In the genomic region with DNA sequence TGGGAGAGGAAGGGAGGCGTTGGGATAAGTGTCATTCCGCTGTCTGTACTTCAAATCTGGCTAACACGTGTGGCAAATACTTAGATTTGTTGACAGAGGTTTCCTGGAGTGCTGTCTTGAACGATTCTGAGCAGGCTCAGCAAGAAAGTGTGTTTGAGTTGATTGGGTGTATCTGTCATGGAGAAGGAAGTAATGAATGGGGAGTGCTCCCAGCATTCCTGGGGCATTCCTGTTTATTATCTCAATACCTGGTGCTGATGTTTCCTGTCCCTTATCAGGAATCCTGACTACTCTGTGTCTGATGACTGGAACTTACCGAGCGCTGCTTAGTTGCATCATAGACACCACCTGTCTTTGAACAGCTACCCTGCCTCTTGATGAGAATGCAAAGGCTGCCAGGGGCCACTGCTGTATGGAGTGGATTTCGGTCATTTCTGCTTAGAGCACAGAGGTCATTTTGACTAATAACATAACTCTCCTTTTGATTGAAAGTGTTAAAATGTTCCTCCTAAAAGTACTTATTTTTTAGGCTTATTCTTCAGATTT, we compare ENCODE assay signal across 1 cellular context.
TF ChIP-seq lines count a peak whose summit lies in the region.

No MANE protein-coding gene starts in this region.

TF ChIP-seq in HepG2, 621 proteins besides CTCF, POLR2A, EP300 and RAD21:
- no peak for TF ChIP-seq CCDC6 (CRISPR knock-in tag; IDR thresholded peaks at IDR 0.05)
- TF ChIP-seq SMAD3 (CRISPR knock-in tag; IDR thresholded peaks at IDR 0.05) = no peak
- TF ChIP-seq THAP11 (CRISPR knock-in tag; IDR thresholded peaks at IDR 0.05) = no peak
- no peak for TF ChIP-seq HINFP (CRISPR knock-in tag; IDR thresholded peaks at IDR 0.05; ENCODE audit: low read depth)
- TF ChIP-seq, protein P1, sequence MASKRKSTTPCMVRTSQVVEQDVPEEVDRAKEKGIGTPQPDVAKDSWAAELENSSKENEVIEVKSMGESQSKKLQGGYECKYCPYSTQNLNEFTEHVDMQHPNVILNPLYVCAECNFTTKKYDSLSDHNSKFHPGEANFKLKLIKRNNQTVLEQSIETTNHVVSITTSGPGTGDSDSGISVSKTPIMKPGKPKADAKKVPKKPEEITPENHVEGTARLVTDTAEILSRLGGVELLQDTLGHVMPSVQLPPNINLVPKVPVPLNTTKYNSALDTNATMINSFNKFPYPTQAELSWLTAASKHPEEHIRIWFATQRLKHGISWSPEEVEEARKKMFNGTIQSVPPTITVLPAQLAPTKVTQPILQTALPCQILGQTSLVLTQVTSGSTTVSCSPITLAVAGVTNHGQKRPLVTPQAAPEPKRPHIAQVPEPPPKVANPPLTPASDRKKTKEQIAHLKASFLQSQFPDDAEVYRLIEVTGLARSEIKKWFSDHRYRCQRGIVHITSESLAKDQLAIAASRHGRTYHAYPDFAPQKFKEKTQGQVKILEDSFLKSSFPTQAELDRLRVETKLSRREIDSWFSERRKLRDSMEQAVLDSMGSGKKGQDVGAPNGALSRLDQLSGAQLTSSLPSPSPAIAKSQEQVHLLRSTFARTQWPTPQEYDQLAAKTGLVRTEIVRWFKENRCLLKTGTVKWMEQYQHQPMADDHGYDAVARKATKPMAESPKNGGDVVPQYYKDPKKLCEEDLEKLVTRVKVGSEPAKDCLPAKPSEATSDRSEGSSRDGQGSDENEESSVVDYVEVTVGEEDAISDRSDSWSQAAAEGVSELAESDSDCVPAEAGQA (IDR thresholded peaks at IDR 0.05; ENCODE audit: low read depth) = no peak
- TF ChIP-seq, protein P1 (CRISPR knock-in tag; IDR thresholded peaks at IDR 0.05; ENCODE audit: borderline replicate concordance) = no peak
- no peak for TF ChIP-seq ONECUT2 (CRISPR knock-in tag; IDR thresholded peaks at IDR 0.05)
- no peak for TF ChIP-seq UBTF (CRISPR knock-in tag; IDR thresholded peaks at IDR 0.05)
- no peak for TF ChIP-seq HNF4A (CRISPR knock-in tag; IDR thresholded peaks at IDR 0.05)
